ENCODE assay signal across 1 cellular context in genomic region chr10:80081026-80081425, GRCh38.
TF ChIP-seq lines count a peak whose summit lies in the region.

No MANE protein-coding gene starts in this region.

TF ChIP-seq in SK-N-SH treated with all-trans-retinoic acid at 6 μM for 48 hours, 23 proteins besides CTCF, POLR2A, EP300 and RAD21 (continued from another document):
- TF ChIP-seq OSR1 (CRISPR knock-in tag; IDR thresholded peaks at IDR 0.05) = no peak
- no peak for TF ChIP-seq PPARA (CRISPR knock-in tag; IDR thresholded peaks at IDR 0.05; ENCODE audit: borderline replicate concordance)
- no peak for TF ChIP-seq CSRNP3 (CRISPR knock-in tag; IDR thresholded peaks at IDR 0.05)
- TF ChIP-seq ZC3H10 (CRISPR knock-in tag; IDR thresholded peaks at IDR 0.05) = no peak
- no peak for TF ChIP-seq RARB (CRISPR knock-in tag; IDR thresholded peaks at IDR 0.05)
- TF ChIP-seq ARNTL (CRISPR knock-in tag; IDR thresholded peaks at IDR 0.05; ENCODE audit: borderline replicate concordance, low read depth) = no peak
- no peak for TF ChIP-seq CSDC2 (CRISPR knock-in tag; IDR thresholded peaks at IDR 0.05)
- no peak for TF ChIP-seq ZFP3 (CRISPR knock-in tag; IDR thresholded peaks at IDR 0.05)
- no peak for TF ChIP-seq GLIS3 (CRISPR knock-in tag; IDR thresholded peaks at IDR 0.05)
- TF ChIP-seq TSHZ2 (CRISPR knock-in tag; IDR thresholded peaks at IDR 0.05) = no peak
